In genomic region chr6:43766426-43766825, GRCh38 we compare ENCODE assay signal across 2 cellular contexts.
TF ChIP-seq lines count a peak whose summit lies in the region.

No MANE protein-coding gene starts in this region.

TF ChIP-seq in IMR-90, 13 proteins besides CTCF, POLR2A, EP300 and RAD21:
- TF ChIP-seq CHD1 (IDR thresholded peaks at IDR 0.05; ENCODE audit: low read depth, low read length): no peak
- TF ChIP-seq CEBPB (IDR thresholded peaks at IDR 0.05; ENCODE audit: low read depth, low read length): no peak
- no peak for TF ChIP-seq MAFK (IDR thresholded peaks at IDR 0.05; ENCODE audit: low read depth, low read length)
- no peak for TF ChIP-seq NFE2L2 (IDR thresholded peaks at IDR 0.05; ENCODE audit: low read depth, low read length)
- TF ChIP-seq SMC3 (IDR thresholded peaks at IDR 0.05; ENCODE audit: low read depth, low read length): no peak
- TF ChIP-seq MXI1 (IDR thresholded peaks at IDR 0.05; ENCODE audit: borderline replicate concordance, low read depth, low read length): no peak
- no peak for TF ChIP-seq ELK1 (IDR thresholded peaks at IDR 0.05; ENCODE audit: borderline replicate concordance, low read depth, low read length)
- TF ChIP-seq USF2 (IDR thresholded peaks at IDR 0.05; ENCODE audit: low read depth, low read length): no peak
- TF ChIP-seq RCOR1 (IDR thresholded peaks at IDR 0.05; ENCODE audit: insufficient replicate concordance, low read length): no peak
- TF ChIP-seq BHLHE40 (IDR thresholded peaks at IDR 0.05; ENCODE audit: low read depth, low read length): no peak
- no peak for TF ChIP-seq FOS (IDR thresholded peaks at IDR 0.05; ENCODE audit: low read depth, low read length)
- no peak for TF ChIP-seq MAZ (IDR thresholded peaks at IDR 0.05; ENCODE audit: borderline replicate concordance, low read depth, low read length)
- no peak for TF ChIP-seq RFX5 (IDR thresholded peaks at IDR 0.05; ENCODE audit: low read depth, low read length)

TF ChIP-seq in H1, 55 proteins besides CTCF, POLR2A, EP300 and RAD21:
- TF ChIP-seq CBX5 (IDR thresholded peaks at IDR 0.05; ENCODE audit: low read depth, low read length) (no peak), NRF1 (IDR thresholded peaks at IDR 0.05; ENCODE audit: low read depth, low read length) (no peak), POLR2AphosphoS5 (IDR thresholded peaks at IDR 0.05; ENCODE audit: low read depth, low read length) (no peak), HDAC2 (IDR thresholded peaks at IDR 0.05; ENCODE audit: borderline replicate concordance in 1 of 2, low read depth in 2 of 2, low read length in 2 of 2) (no peak), BACH1 (IDR thresholded peaks at IDR 0.05; ENCODE audit: low read length) (no peak), CREB1 (IDR thresholded peaks at IDR 0.05) (no peak), GTF2F1 (IDR thresholded peaks at IDR 0.05; ENCODE audit: borderline replicate concordance, low read depth, low read length) (no peak), ZNF274 (IDR thresholded peaks at IDR 0.05; ENCODE audit: borderline replicate concordance, extremely low read depth, low read length) (no peak), HDAC6 (IDR thresholded peaks at IDR 0.05; ENCODE audit: low read depth, low read length) (no peak), RFX5 (IDR thresholded peaks at IDR 0.05; ENCODE audit: borderline replicate concordance, low read depth, low read length) (no peak), CHD1 (IDR thresholded peaks at IDR 0.05; ENCODE audit: low read depth, low read length) (no peak), JUN (IDR thresholded peaks at IDR 0.05; ENCODE audit: low read depth, low read length) (no peak), JUND (IDR thresholded peaks at IDR 0.05; ENCODE audit: low read length) (no peak), SIX5 (IDR thresholded peaks at IDR 0.05; ENCODE audit: low read depth, low read length) (no peak), YY1 (IDR thresholded peaks at IDR 0.05; ENCODE audit: low read depth, low read length) (no peak), USF2 (IDR thresholded peaks at IDR 0.05; ENCODE audit: low read length) (no peak), ATF3 (IDR thresholded peaks at IDR 0.05; ENCODE audit: insufficient read depth, low read depth, low read length) (no peak), TBP (IDR thresholded peaks at IDR 0.05; ENCODE audit: low read depth, low read length) (no peak), NANOG (IDR thresholded peaks at IDR 0.05; ENCODE audit: insufficient read depth, low read depth, low read length, poor library complexity, severe bottlenecking) (no peak), EZH2 (IDR thresholded peaks at IDR 0.05; ENCODE audit: low read depth, low read length, severe bottlenecking) (no peak)
